3 cellular contexts compared by ENCODE assay signal in the genomic region with DNA sequence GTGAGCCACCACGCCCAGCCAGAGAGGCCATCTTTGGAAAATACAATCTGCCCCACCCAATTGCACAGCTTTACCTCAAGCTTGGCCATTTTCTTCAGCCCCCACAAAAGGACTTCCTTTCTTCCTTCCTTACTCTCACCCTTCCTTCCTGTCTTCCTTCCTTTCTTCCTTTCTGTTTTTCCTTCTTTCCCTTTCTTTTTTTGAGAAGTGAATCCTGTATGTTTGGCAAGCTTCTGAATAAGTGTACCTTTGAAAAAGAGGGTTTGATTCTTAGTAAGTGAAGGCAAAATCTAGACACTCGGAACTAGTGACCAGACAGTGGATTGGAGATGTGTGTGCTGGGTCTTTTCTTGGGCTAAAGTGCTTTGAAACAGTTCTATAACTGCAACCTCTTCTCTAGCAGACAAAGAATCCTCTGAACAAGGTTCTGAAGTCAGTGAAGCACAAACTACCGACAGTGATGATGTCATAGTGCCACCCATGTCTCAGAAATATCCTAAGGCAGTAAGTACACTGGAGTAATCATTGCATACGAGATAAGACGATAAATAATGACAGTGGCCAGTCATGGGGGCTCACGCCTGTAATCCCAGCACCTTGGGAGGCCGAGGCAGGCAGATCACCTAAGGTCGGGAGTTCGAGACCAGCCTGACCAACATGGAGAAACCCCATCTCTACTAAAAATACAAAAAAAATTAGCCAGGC.
A peak's percentile ranks its signal among the peaks of the same experiment; 100 is the strongest.
TF ChIP-seq lines count a peak whose summit lies in the region.

No MANE protein-coding gene starts in this region.

TF ChIP-seq in GM23338, 12 proteins besides CTCF, POLR2A, EP300 and RAD21:
- no peak for TF ChIP-seq POLR2AphosphoS5 (IDR thresholded peaks at IDR 0.05; ENCODE audit: low read depth)

TF ChIP-seq in HEK293T, 16 proteins besides CTCF, POLR2A, EP300 and RAD21:
- TF ChIP-seq L3MBTL2 (conservative IDR thresholded peaks at IDR 0.05): no peak
- no peak for TF ChIP-seq FOXK2 (IDR thresholded peaks at IDR 0.05)
- no peak for TF ChIP-seq HDGF (IDR thresholded peaks at IDR 0.05; ENCODE audit: borderline replicate concordance)
- TF ChIP-seq TARDBP (IDR thresholded peaks at IDR 0.05): no peak
- TF ChIP-seq FOXA1 (IDR thresholded peaks at IDR 0.05): no peak
- TF ChIP-seq BHLHE40 (IDR thresholded peaks at IDR 0.05; ENCODE audit: borderline replicate concordance): no peak
- TF ChIP-seq CTBP1 (IDR thresholded peaks at IDR 0.05; ENCODE audit: borderline replicate concordance): no peak
- TF ChIP-seq, protein P1, sequence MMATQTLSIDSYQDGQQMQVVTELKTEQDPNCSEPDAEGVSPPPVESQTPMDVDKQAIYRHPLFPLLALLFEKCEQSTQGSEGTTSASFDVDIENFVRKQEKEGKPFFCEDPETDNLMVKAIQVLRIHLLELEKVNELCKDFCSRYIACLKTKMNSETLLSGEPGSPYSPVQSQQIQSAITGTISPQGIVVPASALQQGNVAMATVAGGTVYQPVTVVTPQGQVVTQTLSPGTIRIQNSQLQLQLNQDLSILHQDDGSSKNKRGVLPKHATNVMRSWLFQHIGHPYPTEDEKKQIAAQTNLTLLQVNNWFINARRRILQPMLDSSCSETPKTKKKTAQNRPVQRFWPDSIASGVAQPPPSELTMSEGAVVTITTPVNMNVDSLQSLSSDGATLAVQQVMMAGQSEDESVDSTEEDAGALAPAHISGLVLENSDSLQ (IDR thresholded peaks at IDR 0.05): peak; percentile 11; the same call in 1 of the 2 replicates

TF ChIP-seq in K562, 482 proteins besides CTCF, POLR2A, EP300 and RAD21:
- TF ChIP-seq, protein P2, sequence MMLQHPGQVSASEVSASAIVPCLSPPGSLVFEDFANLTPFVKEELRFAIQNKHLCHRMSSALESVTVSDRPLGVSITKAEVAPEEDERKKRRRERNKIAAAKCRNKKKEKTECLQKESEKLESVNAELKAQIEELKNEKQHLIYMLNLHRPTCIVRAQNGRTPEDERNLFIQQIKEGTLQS (IDR thresholded peaks at IDR 0.05): peak; percentile 81
- TF ChIP-seq, protein P2 (CRISPR knock-in tag; conservative IDR thresholded peaks at IDR 0.05): no peak
- TF ChIP-seq SLC30A9 (CRISPR knock-in tag; IDR thresholded peaks at IDR 0.05) (no peak), CUX1 (CRISPR knock-in tag; IDR thresholded peaks at IDR 0.05) (no peak), SNRNP70 (optimal IDR thresholded peaks at IDR 0.05; ENCODE audit: low read depth, low read length) (no peak), DPF2 (IDR thresholded peaks at IDR 0.05) (no peak), UBTF (IDR thresholded peaks at IDR 0.05; ENCODE audit: borderline replicate concordance in 1 of 2, low read depth in 2 of 2, low read length in 2 of 2) (no peak), PHB2 (IDR thresholded peaks at IDR 0.05; ENCODE audit: low read depth) (no peak), BRF1 (IDR thresholded peaks at IDR 0.05; ENCODE audit: borderline replicate concordance, extremely low read depth, insufficient read length) (no peak), FOXP1 (CRISPR knock-in tag; IDR thresholded peaks at IDR 0.05) (no peak), CREM (IDR thresholded peaks at IDR 0.05; ENCODE audit: low read depth) (0 out of 2 replicates have a peak, but pooled peaks have one; percentile 26), ATF7 (IDR thresholded peaks at IDR 0.05) (peak; percentile 71)
- TF ChIP-seq, protein P3, sequence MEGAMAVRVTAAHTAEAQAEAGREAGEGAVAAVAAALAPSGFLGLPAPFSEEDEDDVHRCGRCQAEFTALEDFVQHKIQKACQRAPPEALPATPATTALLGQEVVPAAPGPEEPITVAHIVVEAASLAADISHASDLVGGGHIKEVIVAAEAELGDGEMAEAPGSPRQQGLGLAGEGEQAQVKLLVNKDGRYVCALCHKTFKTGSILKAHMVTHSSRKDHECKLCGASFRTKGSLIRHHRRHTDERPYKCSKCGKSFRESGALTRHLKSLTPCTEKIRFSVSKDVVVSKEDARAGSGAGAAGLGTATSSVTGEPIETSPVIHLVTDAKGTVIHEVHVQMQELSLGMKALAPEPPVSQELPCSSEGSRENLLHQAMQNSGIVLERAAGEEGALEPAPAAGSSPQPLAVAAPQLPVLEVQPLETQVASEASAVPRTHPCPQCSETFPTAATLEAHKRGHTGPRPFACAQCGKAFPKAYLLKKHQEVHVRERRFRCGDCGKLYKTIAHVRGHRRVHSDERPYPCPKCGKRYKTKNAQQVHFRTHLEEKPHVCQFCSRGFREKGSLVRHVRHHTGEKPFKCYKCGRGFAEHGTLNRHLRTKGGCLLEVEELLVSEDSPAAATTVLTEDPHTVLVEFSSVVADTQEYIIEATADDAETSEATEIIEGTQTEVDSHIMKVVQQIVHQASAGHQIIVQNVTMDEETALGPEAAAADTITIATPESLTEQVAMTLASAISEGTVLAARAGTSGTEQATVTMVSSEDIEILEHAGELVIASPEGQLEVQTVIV (CRISPR knock-in tag; IDR thresholded peaks at IDR 0.05; ENCODE audit: borderline replicate concordance): no peak
